8 cellular contexts compared by ENCODE assay signal in the genomic region with DNA sequence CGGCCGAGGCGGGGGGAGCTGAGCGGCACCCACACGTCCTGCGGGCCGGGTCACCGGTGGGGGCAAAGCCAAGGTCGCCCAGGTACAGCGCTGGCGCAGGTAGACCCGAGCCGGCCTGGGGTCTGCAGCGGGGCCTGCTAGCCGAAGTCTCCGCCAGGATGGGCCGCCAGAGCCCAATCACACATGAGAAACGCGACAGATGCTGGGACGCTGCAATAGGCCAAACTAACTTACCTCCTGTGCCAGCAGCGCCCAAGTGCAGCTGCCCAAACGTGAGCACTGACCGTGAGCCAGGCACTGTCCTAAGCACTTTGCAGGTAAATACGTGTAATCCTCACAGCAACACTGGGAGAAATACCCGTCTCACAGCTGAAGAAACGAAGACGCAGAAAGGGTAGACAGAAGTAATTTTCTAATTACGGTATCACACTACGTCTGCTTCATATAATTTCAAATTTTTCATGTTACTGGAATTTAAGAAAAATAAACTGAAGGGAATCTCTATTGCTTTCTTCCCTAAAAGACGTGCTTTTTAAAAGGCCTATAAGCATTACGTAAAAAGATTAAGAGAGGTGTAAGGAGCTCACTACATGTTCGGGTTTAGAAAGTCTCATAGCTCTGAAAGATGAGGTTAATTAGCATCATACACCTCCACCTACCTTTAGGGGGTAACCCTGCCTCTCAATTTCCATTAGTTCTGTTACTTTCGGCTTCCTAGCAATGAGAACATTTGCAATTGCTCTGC. TPM values are rescaled to one million over a fixed set of nuclear protein-coding genes. Genes with fewer than 3 reads are reported as not detected.
DNase-seq lines count a peak whose midpoint lies in the region; ATAC-seq and TF ChIP-seq lines count a peak whose summit lies in the region.

No MANE protein-coding gene starts in this region.

- H3K9me3 Mint-ChIP-seq in chondrocyte (ENCODE audit: low read depth): peaks cover 15% of the 10 kb centered on the region

- peak overlapping the region; percentile 13 for H3K27ac Mint-ChIP-seq in chondrocyte (ENCODE audit: unreplicated experiment)

- H3K4me1 ChIP-seq in mucosa of stomach (ENCODE audit: control insufficient read depth, insufficient read depth, low read length): no peaks in the 10 kb centered on the region

- no peaks in the 10 kb centered on the region for H3K27me3 ChIP-seq in mucosa of stomach (ENCODE audit: control insufficient read depth, insufficient read depth, low read length)

- H3K4me3 ChIP-seq in mucosa of stomach (ENCODE audit: low read length): no peak overlapping the region

- ATAC-seq in HG03432 (IDR thresholded peaks at IDR 0.05; ENCODE audit: unreplicated experiment) (peak; percentile 16), GM21576 (IDR thresholded peaks at IDR 0.05; ENCODE audit: unreplicated experiment) (no peak), GM18517 (IDR thresholded peaks at IDR 0.05; ENCODE audit: unreplicated experiment) (no peak)

- H3K4me3 Mint-ChIP-seq in chondrocyte (ENCODE audit: unreplicated experiment): peak overlapping the region; percentile 60

- peaks cover 5% of the 10 kb centered on the region for H3K36me3 Mint-ChIP-seq in chondrocyte (ENCODE audit: low read depth)

- TF ChIP-seq CTCF in chondrocyte (IDR thresholded peaks at IDR 0.05): no peak

- peak overlapping the region; percentile 47 for H3K9ac ChIP-seq in mucosa of stomach (ENCODE audit: low read length)

- no peaks in the 10 kb centered on the region for H3K36me3 ChIP-seq in mucosa of stomach (ENCODE audit: control insufficient read depth, insufficient read depth, low read length)

- H3K9me3 ChIP-seq in mucosa of stomach (ENCODE audit: control insufficient read depth, low read length): no peaks in the 10 kb centered on the region

- H3K27me3 Mint-ChIP-seq in chondrocyte (ENCODE audit: low read depth): peaks cover 8% of the 10 kb centered on the region

- DNase-seq in EH (ENCODE audit: low read depth) (peak; percentile 1), chondrocyte (ENCODE audit: low spot score) (no peak), SKM-1 treated with dmso at 0.1 percent for 144 hours (lab: John Stamatoyannopoulos, UW; ENCODE audit: unreplicated experiment) (no peak)
- no peak for DNase-seq in stimulated activated CD4-positive, alpha-beta T cell treated with anti-CD3 and anti-CD28 coated beads, Interleukin-4, amount 100 ng/mL, for 1 hour

- H3K4me1 Mint-ChIP-seq in chondrocyte (ENCODE audit: low read depth): peaks cover 15% of the 10 kb centered on the region

RNA-seq across cellular contexts. Expression of gene PLAGL1, which starts 0.6 kb away (rescaled TPM):
- 81.9 to 105 TPM (median 83.1 TPM) in 3 replicates for total RNA-seq in chondrocyte
